Comparison of ENCODE assay signal across 1 cellular context in genomic region chr5:141742866-141743651, GRCh38.
TF ChIP-seq lines count a peak whose summit lies in the region.

No MANE protein-coding gene starts in this region.

TF ChIP-seq in K562, 482 proteins besides CTCF, POLR2A, EP300 and RAD21 (continued from another document and continues in another):
- TF ChIP-seq, protein P1, sequence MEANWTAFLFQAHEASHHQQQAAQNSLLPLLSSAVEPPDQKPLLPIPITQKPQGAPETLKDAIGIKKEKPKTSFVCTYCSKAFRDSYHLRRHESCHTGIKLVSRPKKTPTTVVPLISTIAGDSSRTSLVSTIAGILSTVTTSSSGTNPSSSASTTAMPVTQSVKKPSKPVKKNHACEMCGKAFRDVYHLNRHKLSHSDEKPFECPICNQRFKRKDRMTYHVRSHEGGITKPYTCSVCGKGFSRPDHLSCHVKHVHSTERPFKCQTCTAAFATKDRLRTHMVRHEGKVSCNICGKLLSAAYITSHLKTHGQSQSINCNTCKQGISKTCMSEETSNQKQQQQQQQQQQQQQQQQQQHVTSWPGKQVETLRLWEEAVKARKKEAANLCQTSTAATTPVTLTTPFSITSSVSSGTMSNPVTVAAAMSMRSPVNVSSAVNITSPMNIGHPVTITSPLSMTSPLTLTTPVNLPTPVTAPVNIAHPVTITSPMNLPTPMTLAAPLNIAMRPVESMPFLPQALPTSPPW (CRISPR knock-in tag; IDR thresholded peaks at IDR 0.05), result peak; percentile 34; the same call in 1 of the 2 replicates
- 0 out of 2 replicates have a peak, but pooled peaks have one; percentile 56 for TF ChIP-seq ATF6 (CRISPR knock-in tag; IDR thresholded peaks at IDR 0.05)
- 0 out of 2 replicates have a peak, but pooled peaks have one; percentile 33 for TF ChIP-seq ZNF644 (tag; IDR thresholded peaks at IDR 0.05; ENCODE audit: low read depth)
- no peak for TF ChIP-seq ZNF57 (CRISPR knock-in tag; IDR thresholded peaks at IDR 0.05)
- TF ChIP-seq ZNF124 (CRISPR knock-in tag; IDR thresholded peaks at IDR 0.05), result no peak
- TF ChIP-seq, protein P2, sequence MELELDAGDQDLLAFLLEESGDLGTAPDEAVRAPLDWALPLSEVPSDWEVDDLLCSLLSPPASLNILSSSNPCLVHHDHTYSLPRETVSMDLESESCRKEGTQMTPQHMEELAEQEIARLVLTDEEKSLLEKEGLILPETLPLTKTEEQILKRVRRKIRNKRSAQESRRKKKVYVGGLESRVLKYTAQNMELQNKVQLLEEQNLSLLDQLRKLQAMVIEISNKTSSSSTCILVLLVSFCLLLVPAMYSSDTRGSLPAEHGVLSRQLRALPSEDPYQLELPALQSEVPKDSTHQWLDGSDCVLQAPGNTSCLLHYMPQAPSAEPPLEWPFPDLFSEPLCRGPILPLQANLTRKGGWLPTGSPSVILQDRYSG (tag; conservative IDR thresholded peaks at IDR 0.05; ENCODE audit: low read depth), result 0 out of 2 replicates have a peak, but pooled peaks have one; percentile 22
- peak; percentile 51; the same call in 1 of the 2 replicates for TF ChIP-seq DMBX1 (CRISPR knock-in tag; IDR thresholded peaks at IDR 0.05; ENCODE audit: borderline replicate concordance)
- no peak for TF ChIP-seq BRCA1 (IDR thresholded peaks at IDR 0.05)
- TF ChIP-seq BRCA1 (CRISPR knock-in tag; IDR thresholded peaks at IDR 0.05), result no peak
- TF ChIP-seq EHMT2 (IDR thresholded peaks at IDR 0.05), result peak; percentile 98
- no peak for TF ChIP-seq POU5F1 (IDR thresholded peaks at IDR 0.05; ENCODE audit: borderline replicate concordance, low read depth, low read length, partially characterized antibody)
- TF ChIP-seq ASH1L (IDR thresholded peaks at IDR 0.05; ENCODE audit: borderline replicate concordance, low read depth, partially characterized antibody), result no peak
- no peak for TF ChIP-seq SRSF7 (optimal IDR thresholded peaks at IDR 0.05; ENCODE audit: low read depth, low read length)
- 0 out of 2 replicates have a peak, but pooled peaks have one; percentile 56 for TF ChIP-seq ZNF766 (CRISPR knock-in tag; conservative IDR thresholded peaks at IDR 0.05)
- no peak for TF ChIP-seq ZNF764 (CRISPR knock-in tag; IDR thresholded peaks at IDR 0.05; ENCODE audit: low read depth)
- no peak for TF ChIP-seq CBFB (CRISPR knock-in tag; IDR thresholded peaks at IDR 0.05)
- TF ChIP-seq ZNF134 (CRISPR knock-in tag; conservative IDR thresholded peaks at IDR 0.05), result no peak
- no peak for TF ChIP-seq HSF4 (CRISPR knock-in tag; IDR thresholded peaks at IDR 0.05; ENCODE audit: borderline replicate concordance)
- TF ChIP-seq ERF (CRISPR knock-in tag; IDR thresholded peaks at IDR 0.05), result no peak
- TF ChIP-seq SETDB1 (IDR thresholded peaks at IDR 0.05; ENCODE audit: low read length), result no peak
- no peak for TF ChIP-seq ESRRA (IDR thresholded peaks at IDR 0.05; ENCODE audit: borderline replicate concordance, low read depth)
- TF ChIP-seq CREBBP (IDR thresholded peaks at IDR 0.05; ENCODE audit: low read depth, low read length), result no peak
- no peak for TF ChIP-seq STAG1 (CRISPR knock-in tag; IDR thresholded peaks at IDR 0.05; ENCODE audit: borderline replicate concordance)
- TF ChIP-seq CREM (IDR thresholded peaks at IDR 0.05; ENCODE audit: low read depth), result 0 out of 2 replicates have a peak, but pooled peaks have one; percentile 9
- no peak for TF ChIP-seq USF2 (CRISPR knock-in tag; IDR thresholded peaks at IDR 0.05)
- TF ChIP-seq HMGXB4 (CRISPR knock-in tag; IDR thresholded peaks at IDR 0.05), result no peak
- no peak for TF ChIP-seq MED1 (CRISPR knock-in tag; IDR thresholded peaks at IDR 0.05; ENCODE audit: borderline replicate concordance)
- TF ChIP-seq, protein P3, sequence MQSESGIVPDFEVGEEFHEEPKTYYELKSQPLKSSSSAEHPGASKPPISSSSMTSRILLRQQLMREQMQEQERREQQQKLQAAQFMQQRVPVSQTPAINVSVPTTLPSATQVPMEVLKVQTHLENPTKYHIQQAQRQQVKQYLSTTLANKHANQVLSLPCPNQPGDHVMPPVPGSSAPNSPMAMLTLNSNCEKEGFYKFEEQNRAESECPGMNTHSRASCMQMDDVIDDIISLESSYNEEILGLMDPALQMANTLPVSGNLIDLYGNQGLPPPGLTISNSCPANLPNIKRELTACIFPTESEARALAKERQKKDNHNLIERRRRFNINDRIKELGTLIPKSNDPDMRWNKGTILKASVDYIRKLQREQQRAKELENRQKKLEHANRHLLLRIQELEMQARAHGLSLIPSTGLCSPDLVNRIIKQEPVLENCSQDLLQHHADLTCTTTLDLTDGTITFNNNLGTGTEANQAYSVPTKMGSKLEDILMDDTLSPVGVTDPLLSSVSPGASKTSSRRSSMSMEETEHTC (IDR thresholded peaks at IDR 0.05), result no peak
- TF ChIP-seq TSHZ1 (CRISPR knock-in tag; IDR thresholded peaks at IDR 0.05), result no peak
- TF ChIP-seq ZNF551 (CRISPR knock-in tag; IDR thresholded peaks at IDR 0.05), result no peak
- no peak for TF ChIP-seq DIDO1 (tag; IDR thresholded peaks at IDR 0.05; ENCODE audit: low read depth)
- TF ChIP-seq AFF1 (IDR thresholded peaks at IDR 0.05; ENCODE audit: low read depth in 1 of 2, partially characterized antibody in 2 of 2), result peak in 1 of 2 experiments; percentile 75
- no peak for TF ChIP-seq ZNF224 (CRISPR knock-in tag; IDR thresholded peaks at IDR 0.05)
- TF ChIP-seq ZNF586 (CRISPR knock-in tag; conservative IDR thresholded peaks at IDR 0.05), result no peak
- TF ChIP-seq PML (IDR thresholded peaks at IDR 0.05; ENCODE audit: low read length), result no peak
- TF ChIP-seq, protein P4, sequence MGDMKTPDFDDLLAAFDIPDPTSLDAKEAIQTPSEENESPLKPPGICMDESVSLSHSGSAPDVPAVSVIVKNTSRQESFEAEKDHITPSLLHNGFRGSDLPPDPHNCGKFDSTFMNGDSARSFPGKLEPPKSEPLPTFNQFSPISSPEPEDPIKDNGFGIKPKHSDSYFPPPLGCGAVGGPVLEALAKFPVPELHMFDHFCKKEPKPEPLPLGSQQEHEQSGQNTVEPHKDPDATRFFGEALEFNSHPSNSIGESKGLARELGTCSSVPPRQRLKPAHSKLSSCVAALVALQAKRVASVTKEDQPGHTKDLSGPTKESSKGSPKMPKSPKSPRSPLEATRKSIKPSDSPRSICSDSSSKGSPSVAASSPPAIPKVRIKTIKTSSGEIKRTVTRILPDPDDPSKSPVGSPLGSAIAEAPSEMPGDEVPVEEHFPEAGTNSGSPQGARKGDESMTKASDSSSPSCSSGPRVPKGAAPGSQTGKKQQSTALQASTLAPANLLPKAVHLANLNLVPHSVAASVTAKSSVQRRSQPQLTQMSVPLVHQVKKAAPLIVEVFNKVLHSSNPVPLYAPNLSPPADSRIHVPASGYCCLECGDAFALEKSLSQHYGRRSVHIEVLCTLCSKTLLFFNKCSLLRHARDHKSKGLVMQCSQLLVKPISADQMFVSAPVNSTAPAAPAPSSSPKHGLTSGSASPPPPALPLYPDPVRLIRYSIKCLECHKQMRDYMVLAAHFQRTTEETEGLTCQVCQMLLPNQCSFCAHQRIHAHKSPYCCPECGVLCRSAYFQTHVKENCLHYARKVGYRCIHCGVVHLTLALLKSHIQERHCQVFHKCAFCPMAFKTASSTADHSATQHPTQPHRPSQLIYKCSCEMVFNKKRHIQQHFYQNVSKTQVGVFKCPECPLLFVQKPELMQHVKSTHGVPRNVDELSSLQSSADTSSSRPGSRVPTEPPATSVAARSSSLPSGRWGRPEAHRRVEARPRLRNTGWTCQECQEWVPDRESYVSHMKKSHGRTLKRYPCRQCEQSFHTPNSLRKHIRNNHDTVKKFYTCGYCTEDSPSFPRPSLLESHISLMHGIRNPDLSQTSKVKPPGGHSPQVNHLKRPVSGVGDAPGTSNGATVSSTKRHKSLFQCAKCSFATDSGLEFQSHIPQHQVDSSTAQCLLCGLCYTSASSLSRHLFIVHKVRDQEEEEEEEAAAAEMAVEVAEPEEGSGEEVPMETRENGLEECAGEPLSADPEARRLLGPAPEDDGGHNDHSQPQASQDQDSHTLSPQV (IDR thresholded peaks at IDR 0.05), result no peak
- no peak for TF ChIP-seq HDAC8 (tag; IDR thresholded peaks at IDR 0.05)
- TF ChIP-seq CREB3L1 (IDR thresholded peaks at IDR 0.05; ENCODE audit: borderline replicate concordance, low read depth), result no peak
